2 cellular contexts compared by ENCODE assay signal in genomic region chr11:1652442-1652777, GRCh38.
TF ChIP-seq lines count a peak whose summit lies in the region.

No MANE protein-coding gene starts in this region.

TF ChIP-seq in HCT116, 20 proteins besides CTCF, POLR2A, EP300 and RAD21:
- TF ChIP-seq EZH2 (IDR thresholded peaks at IDR 0.05) (no peak), EZH2phosphoT487 (IDR thresholded peaks at IDR 0.05; ENCODE audit: borderline replicate concordance) (no peak), TCF7L2 (IDR thresholded peaks at IDR 0.05; ENCODE audit: borderline replicate concordance, extremely low read depth, insufficient read depth, insufficient read length) (no peak), CEBPB (IDR thresholded peaks at IDR 0.05; ENCODE audit: low read depth) (no peak), YY1 (IDR thresholded peaks at IDR 0.05; ENCODE audit: extremely low read depth, insufficient replicate concordance, low read depth, low read length) (no peak), ZFX (IDR thresholded peaks at IDR 0.05) (no peak), ZBTB33 (IDR thresholded peaks at IDR 0.05; ENCODE audit: extremely low read depth, insufficient replicate concordance, low read length) (no peak), REST (IDR thresholded peaks at IDR 0.05; ENCODE audit: low read depth) (no peak), SRF (IDR thresholded peaks at IDR 0.05; ENCODE audit: low read depth) (no peak), ELF1 (IDR thresholded peaks at IDR 0.05; ENCODE audit: borderline replicate concordance, low read depth) (no peak), SP1 (IDR thresholded peaks at IDR 0.05; ENCODE audit: low read depth) (no peak), EGR1 (IDR thresholded peaks at IDR 0.05; ENCODE audit: low read depth) (no peak), SIN3A (IDR thresholded peaks at IDR 0.05; ENCODE audit: low read depth) (no peak), FOSL1 (IDR thresholded peaks at IDR 0.05; ENCODE audit: low read depth) (no peak), POLR2AphosphoS5 (IDR thresholded peaks at IDR 0.05; ENCODE audit: low read depth, low read length) (no peak), ZNF274 (IDR thresholded peaks at IDR 0.05; ENCODE audit: low read depth, low read length) (no peak), CBX3 (IDR thresholded peaks at IDR 0.05; ENCODE audit: low read depth) (no peak)
- TF ChIP-seq, protein P1, sequence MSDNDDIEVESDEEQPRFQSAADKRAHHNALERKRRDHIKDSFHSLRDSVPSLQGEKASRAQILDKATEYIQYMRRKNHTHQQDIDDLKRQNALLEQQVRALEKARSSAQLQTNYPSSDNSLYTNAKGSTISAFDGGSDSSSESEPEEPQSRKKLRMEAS (IDR thresholded peaks at IDR 0.05) = no peak
- TF ChIP-seq, protein P2, sequence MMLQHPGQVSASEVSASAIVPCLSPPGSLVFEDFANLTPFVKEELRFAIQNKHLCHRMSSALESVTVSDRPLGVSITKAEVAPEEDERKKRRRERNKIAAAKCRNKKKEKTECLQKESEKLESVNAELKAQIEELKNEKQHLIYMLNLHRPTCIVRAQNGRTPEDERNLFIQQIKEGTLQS (IDR thresholded peaks at IDR 0.05) = no peak

TF ChIP-seq in WTC11, 78 proteins besides CTCF, POLR2A, EP300 and RAD21:
- TF ChIP-seq TP53 (CRISPR knock-in tag; IDR thresholded peaks at IDR 0.05) (no peak), PRRX2 (CRISPR knock-in tag; IDR thresholded peaks at IDR 0.05) (no peak), KAT7 (CRISPR knock-in tag; IDR thresholded peaks at IDR 0.05; ENCODE audit: borderline replicate concordance) (no peak), NFATC4 (CRISPR knock-in tag; IDR thresholded peaks at IDR 0.05) (no peak), TEAD4 (CRISPR knock-in tag; IDR thresholded peaks at IDR 0.05) (no peak), SMAD3 (CRISPR knock-in tag; IDR thresholded peaks at IDR 0.05; ENCODE audit: borderline replicate concordance) (no peak), ZNF219 (CRISPR knock-in tag; IDR thresholded peaks at IDR 0.05; ENCODE audit: borderline replicate concordance) (no peak), RELA (CRISPR knock-in tag; IDR thresholded peaks at IDR 0.05; ENCODE audit: borderline replicate concordance) (no peak)
- TF ChIP-seq, protein P3, sequence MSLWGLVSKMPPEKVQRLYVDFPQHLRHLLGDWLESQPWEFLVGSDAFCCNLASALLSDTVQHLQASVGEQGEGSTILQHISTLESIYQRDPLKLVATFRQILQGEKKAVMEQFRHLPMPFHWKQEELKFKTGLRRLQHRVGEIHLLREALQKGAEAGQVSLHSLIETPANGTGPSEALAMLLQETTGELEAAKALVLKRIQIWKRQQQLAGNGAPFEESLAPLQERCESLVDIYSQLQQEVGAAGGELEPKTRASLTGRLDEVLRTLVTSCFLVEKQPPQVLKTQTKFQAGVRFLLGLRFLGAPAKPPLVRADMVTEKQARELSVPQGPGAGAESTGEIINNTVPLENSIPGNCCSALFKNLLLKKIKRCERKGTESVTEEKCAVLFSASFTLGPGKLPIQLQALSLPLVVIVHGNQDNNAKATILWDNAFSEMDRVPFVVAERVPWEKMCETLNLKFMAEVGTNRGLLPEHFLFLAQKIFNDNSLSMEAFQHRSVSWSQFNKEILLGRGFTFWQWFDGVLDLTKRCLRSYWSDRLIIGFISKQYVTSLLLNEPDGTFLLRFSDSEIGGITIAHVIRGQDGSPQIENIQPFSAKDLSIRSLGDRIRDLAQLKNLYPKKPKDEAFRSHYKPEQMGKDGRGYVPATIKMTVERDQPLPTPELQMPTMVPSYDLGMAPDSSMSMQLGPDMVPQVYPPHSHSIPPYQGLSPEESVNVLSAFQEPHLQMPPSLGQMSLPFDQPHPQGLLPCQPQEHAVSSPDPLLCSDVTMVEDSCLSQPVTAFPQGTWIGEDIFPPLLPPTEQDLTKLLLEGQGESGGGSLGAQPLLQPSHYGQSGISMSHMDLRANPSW (CRISPR knock-in tag; conservative IDR thresholded peaks at IDR 0.05; ENCODE audit: low read depth) = no peak
- TF ChIP-seq, protein P4, sequence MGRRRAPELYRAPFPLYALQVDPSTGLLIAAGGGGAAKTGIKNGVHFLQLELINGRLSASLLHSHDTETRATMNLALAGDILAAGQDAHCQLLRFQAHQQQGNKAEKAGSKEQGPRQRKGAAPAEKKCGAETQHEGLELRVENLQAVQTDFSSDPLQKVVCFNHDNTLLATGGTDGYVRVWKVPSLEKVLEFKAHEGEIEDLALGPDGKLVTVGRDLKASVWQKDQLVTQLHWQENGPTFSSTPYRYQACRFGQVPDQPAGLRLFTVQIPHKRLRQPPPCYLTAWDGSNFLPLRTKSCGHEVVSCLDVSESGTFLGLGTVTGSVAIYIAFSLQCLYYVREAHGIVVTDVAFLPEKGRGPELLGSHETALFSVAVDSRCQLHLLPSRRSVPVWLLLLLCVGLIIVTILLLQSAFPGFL (CRISPR knock-in tag; IDR thresholded peaks at IDR 0.05; ENCODE audit: borderline replicate concordance) = no peak
- TF ChIP-seq, protein P5, sequence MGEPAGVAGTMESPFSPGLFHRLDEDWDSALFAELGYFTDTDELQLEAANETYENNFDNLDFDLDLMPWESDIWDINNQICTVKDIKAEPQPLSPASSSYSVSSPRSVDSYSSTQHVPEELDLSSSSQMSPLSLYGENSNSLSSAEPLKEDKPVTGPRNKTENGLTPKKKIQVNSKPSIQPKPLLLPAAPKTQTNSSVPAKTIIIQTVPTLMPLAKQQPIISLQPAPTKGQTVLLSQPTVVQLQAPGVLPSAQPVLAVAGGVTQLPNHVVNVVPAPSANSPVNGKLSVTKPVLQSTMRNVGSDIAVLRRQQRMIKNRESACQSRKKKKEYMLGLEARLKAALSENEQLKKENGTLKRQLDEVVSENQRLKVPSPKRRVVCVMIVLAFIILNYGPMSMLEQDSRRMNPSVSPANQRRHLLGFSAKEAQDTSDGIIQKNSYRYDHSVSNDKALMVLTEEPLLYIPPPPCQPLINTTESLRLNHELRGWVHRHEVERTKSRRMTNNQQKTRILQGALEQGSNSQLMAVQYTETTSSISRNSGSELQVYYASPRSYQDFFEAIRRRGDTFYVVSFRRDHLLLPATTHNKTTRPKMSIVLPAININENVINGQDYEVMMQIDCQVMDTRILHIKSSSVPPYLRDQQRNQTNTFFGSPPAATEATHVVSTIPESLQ (CRISPR knock-in tag; IDR thresholded peaks at IDR 0.05) = no peak
